21 cellular contexts compared by ENCODE assay signal in the genomic region with DNA sequence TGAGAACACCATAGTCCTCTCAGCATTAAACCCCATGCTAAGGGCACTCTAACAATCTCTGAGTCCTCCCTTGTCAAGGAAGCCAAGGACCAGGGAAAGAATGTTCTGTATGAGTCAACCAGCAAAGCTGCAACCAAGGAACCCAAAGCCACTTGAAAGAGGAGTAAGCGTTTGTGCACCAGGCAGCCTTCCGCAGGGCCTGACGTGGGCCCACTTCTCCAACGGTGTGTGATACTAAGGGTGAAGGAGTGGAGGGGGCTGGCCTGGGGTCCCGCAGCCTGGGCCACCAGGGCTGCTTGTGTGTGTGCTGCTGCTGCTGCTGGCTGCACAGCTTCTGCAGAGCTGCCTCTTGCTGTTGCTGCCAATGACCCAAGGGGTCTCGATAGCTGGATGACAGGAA.
DNase-seq lines count a peak whose midpoint lies in the region; ATAC-seq and TF ChIP-seq lines count a peak whose summit lies in the region.
"Had no signal": no experiment of that assay in that cellular context is flagged by ENCODE, and none has a peak within 500 bp of the region (broad histone marks: within the 10 kb centered on the region; RNA-seq: fewer than 3 reads in every experiment).

No MANE protein-coding gene starts in this region.

- CTCF ChIA-PET in HEK293T (lab: Yijun Ruan, JAX): interaction anchor here (1.4 kb wide), 1 partner anchor 165 kb away, joined by 4 read pairs; no protein-coding TSS in a partner anchor

- POLR2A ChIA-PET in HEK293T (lab: Yijun Ruan, JAX): no interaction called here

- DNase-seq in AG20443 (ENCODE audit: low spot score): peak; percentile 27
- peak; percentile 1 for DNase-seq in GM04503 (ENCODE audit: low read depth)
- peak; percentile 28 for DNase-seq in astrocyte of the hippocampus (ENCODE audit: low read depth, low spot score)
- DNase-seq in kidney tubule cell (ENCODE audit: low spot score): peak; percentile 22
- DNase-seq in HEK293T (ENCODE audit: extremely low spot score): no peak
- DNase-seq in NCI-H128 (lab: John Stamatoyannopoulos, UW; ENCODE audit: unreplicated experiment): no peak
- DNase-seq in activated CD4-positive, alpha-beta T cell treated with anti-CD3 and anti-CD28 coated beads, Interleukin-2, amount 50 U/mL, for 1 hour: no peak
- DNase-seq: DMS79 treated with DMSO at 0.1 percent for 48 hours, GDM1, KG1, MV-4-11, NCI-H1417, NCI-H1930, NCI-H226, NCI-H524, NCI-H82, RPMI8226, SHP77 treated with DMSO at 0.1 percent for 48 hours had no signal

- no peak for ATAC-seq in GM21786 (IDR thresholded peaks at IDR 0.05; ENCODE audit: unreplicated experiment)
- ATAC-seq: A549, SK-N-SH treated with all-trans-retinoic acid at 6 μM for 48 hours had no signal

TF ChIP-seq in HEK293T, 16 proteins besides CTCF, POLR2A, EP300 and RAD21:
- TF ChIP-seq NFRKB (IDR thresholded peaks at IDR 0.05) (no peak), FOXM1 (IDR thresholded peaks at IDR 0.05; ENCODE audit: borderline replicate concordance) (no peak), SP1 (IDR thresholded peaks at IDR 0.05) (no peak), LEF1 (IDR thresholded peaks at IDR 0.05; ENCODE audit: borderline replicate concordance) (no peak), ELF4 (IDR thresholded peaks at IDR 0.05) (no peak), BHLHE40 (IDR thresholded peaks at IDR 0.05; ENCODE audit: borderline replicate concordance) (no peak), CTBP1 (IDR thresholded peaks at IDR 0.05; ENCODE audit: borderline replicate concordance) (no peak), HDGF (IDR thresholded peaks at IDR 0.05; ENCODE audit: borderline replicate concordance) (no peak), FOXK2 (IDR thresholded peaks at IDR 0.05) (no peak)

Comparison
In these comparisons a context has a peak if more than half of its experiments do, and no peak if none do; other contexts are left out.
1. DNase-seq: peak in AG20443 (single experiment), GM04503 (single experiment), astrocyte of the hippocampus (single experiment) and kidney tubule cell (single experiment); none in HEK293T (single experiment), NCI-H128 (single experiment) and activated CD4-positive, alpha-beta T cell treated with anti-CD3 and anti-CD28 coated beads, Interleukin-2, amount 50 U/mL, for 1 hour (single experiment).